22 cellular contexts compared by ENCODE assay signal in genomic region chr3:2635511-2635910, GRCh38.
"Had no signal": no experiment of that assay in that cellular context is flagged by ENCODE, and none has a peak within 500 bp of the region (broad histone marks: within the 10 kb centered on the region; RNA-seq: fewer than 3 reads in every experiment).

No MANE protein-coding gene starts in this region.

- ATAC-seq: activated CD4-positive, alpha-beta T cell treated with anti-CD3 and anti-CD28 coated beads for 36 hours; activated T-helper 17 cell treated with anti-CD3 and anti-CD28 coated beads, Interleukin-2, amount 50 U/mL, for 72 hours; Right ventricle myocardium inferior had no signal

- H3K27me3 Mint-ChIP-seq: activated CD4-positive, alpha-beta memory T cell treated with anti-CD3 and anti-CD28 coated beads, Interleukin-2, amount 10 ng/mL, durations not matched to agents 7 days and 5 days; activated naive CD4-positive, alpha-beta T cell treated with anti-CD3 and anti-CD28 coated beads, Interleukin-2, amount 10 ng/mL, durations not matched to agents 7 days and 5 days; activated naive CD8-positive, alpha-beta T cell treated with anti-CD3 and anti-CD28 coated beads for 36 hours had no signal

- H3K9me3 Mint-ChIP-seq: activated CD4-positive, alpha-beta memory T cell treated with anti-CD3 and anti-CD28 coated beads, Interleukin-2, amount 10 ng/mL, durations not matched to agents 7 days and 5 days; activated naive CD4-positive, alpha-beta T cell treated with anti-CD3 and anti-CD28 coated beads, Interleukin-2, amount 10 ng/mL, durations not matched to agents 7 days and 5 days; T-helper 1 cell treated with Interleukin-12 subunit alpha and Interleukin-12 subunit beta and Interleukin-4 antibody, amounts not matched to agents 30 μg/mL and 1 μg/mL, for 36 hours had no signal

- H3K36me3 Mint-ChIP-seq: activated naive CD4-positive, alpha-beta T cell treated with anti-CD3 and anti-CD28 coated beads, Interleukin-2, amount 10 ng/mL, durations not matched to agents 7 days and 5 days; activated naive CD8-positive, alpha-beta T cell treated with anti-CD3 and anti-CD28 coated beads for 36 hours had no signal

- H3K4me3 ChIP-seq: colonic mucosa, SK-N-MC had no signal

- H3K4me1 Mint-ChIP-seq: activated CD4-positive, alpha-beta memory T cell treated with anti-CD3 and anti-CD28 coated beads, Interleukin-2, amount 10 ng/mL, durations not matched to agents 7 days and 5 days; activated CD4-positive, alpha-beta T cell treated with anti-CD3 and anti-CD28 coated beads for 36 hours; activated naive CD4-positive, alpha-beta T cell treated with anti-CD3 and anti-CD28 coated beads, Interleukin-2, amount 10 ng/mL, durations not matched to agents 7 days and 5 days; activated naive CD8-positive, alpha-beta T cell treated with anti-CD3 and anti-CD28 coated beads for 36 hours; activated T-helper 17 cell treated with anti-CD3 and anti-CD28 coated beads, Interleukin-2, amount 50 U/mL, for 72 hours had no signal

- DNase-seq: activated CD4-positive, alpha-beta memory T cell treated with anti-CD3 and anti-CD28 coated beads, Interleukin-2, amount 10 ng/mL, durations not matched to agents 7 days and 5 days; activated CD4-positive, alpha-beta T cell treated with anti-CD3 and anti-CD28 coated beads for 36 hours; activated CD4-positive, alpha-beta T cell treated with anti-CD3 and anti-CD28 coated beads, Interleukin-2, amount 50 U/mL, for 1 hour; activated gamma-delta T cell treated with Interleukin-2 at 50 U/mL for 16 hours; activated naive CD4-positive, alpha-beta T cell treated with anti-CD3 and anti-CD28 coated beads, Interleukin-2, amount 10 ng/mL, durations not matched to agents 7 days and 5 days; activated naive CD8-positive, alpha-beta T cell treated with anti-CD3 and anti-CD28 coated beads for 36 hours; activated T-cell treated with anti-CD3 and anti-CD28 coated beads for 4 hours; activated T-cell treated with anti-CD3 and anti-CD28 coated beads, Interleukin-2, amount 50 U/mL, for 48 hours; brain microvascular endothelial cell; cerebellar nuclear complex; colonic mucosa; NCI-H1092 treated with DMSO at 0.1 percent for 48 hours; NCI-H1417 treated with DMSO at 0.1 percent for 48 hours; NCI-H187; NCI-H2081; NCI-H510A treated with DMSO at 0.1 percent for 48 hours; NCI-H69; RPMI8226 had no signal

- H3K27ac Mint-ChIP-seq: activated CD4-positive, alpha-beta memory T cell treated with anti-CD3 and anti-CD28 coated beads, Interleukin-2, amount 10 ng/mL, durations not matched to agents 7 days and 5 days; activated CD4-positive, alpha-beta T cell treated with anti-CD3 and anti-CD28 coated beads for 36 hours; activated naive CD4-positive, alpha-beta T cell treated with anti-CD3 and anti-CD28 coated beads, Interleukin-2, amount 10 ng/mL, durations not matched to agents 7 days and 5 days; activated naive CD8-positive, alpha-beta T cell treated with anti-CD3 and anti-CD28 coated beads for 36 hours; activated T-helper 17 cell treated with anti-CD3 and anti-CD28 coated beads, Interleukin-2, amount 50 U/mL, for 72 hours; T-helper 1 cell treated with Interleukin-12 subunit alpha and Interleukin-12 subunit beta and Interleukin-4 antibody, amounts not matched to agents 30 μg/mL and 1 μg/mL, for 36 hours had no signal

- H3K4me3 Mint-ChIP-seq: activated CD4-positive, alpha-beta memory T cell treated with anti-CD3 and anti-CD28 coated beads, Interleukin-2, amount 10 ng/mL, durations not matched to agents 7 days and 5 days; activated CD4-positive, alpha-beta T cell treated with anti-CD3 and anti-CD28 coated beads for 36 hours; activated naive CD4-positive, alpha-beta T cell treated with anti-CD3 and anti-CD28 coated beads, Interleukin-2, amount 10 ng/mL, durations not matched to agents 7 days and 5 days; activated naive CD8-positive, alpha-beta T cell treated with anti-CD3 and anti-CD28 coated beads for 36 hours; activated T-helper 17 cell treated with anti-CD3 and anti-CD28 coated beads, Interleukin-2, amount 50 U/mL, for 72 hours; T-helper 1 cell treated with Interleukin-12 subunit alpha and Interleukin-12 subunit beta and Interleukin-4 antibody, amounts not matched to agents 30 μg/mL and 1 μg/mL, for 36 hours had no signal
